ENCODE assay signal across 8 cellular contexts in the genomic region with DNA sequence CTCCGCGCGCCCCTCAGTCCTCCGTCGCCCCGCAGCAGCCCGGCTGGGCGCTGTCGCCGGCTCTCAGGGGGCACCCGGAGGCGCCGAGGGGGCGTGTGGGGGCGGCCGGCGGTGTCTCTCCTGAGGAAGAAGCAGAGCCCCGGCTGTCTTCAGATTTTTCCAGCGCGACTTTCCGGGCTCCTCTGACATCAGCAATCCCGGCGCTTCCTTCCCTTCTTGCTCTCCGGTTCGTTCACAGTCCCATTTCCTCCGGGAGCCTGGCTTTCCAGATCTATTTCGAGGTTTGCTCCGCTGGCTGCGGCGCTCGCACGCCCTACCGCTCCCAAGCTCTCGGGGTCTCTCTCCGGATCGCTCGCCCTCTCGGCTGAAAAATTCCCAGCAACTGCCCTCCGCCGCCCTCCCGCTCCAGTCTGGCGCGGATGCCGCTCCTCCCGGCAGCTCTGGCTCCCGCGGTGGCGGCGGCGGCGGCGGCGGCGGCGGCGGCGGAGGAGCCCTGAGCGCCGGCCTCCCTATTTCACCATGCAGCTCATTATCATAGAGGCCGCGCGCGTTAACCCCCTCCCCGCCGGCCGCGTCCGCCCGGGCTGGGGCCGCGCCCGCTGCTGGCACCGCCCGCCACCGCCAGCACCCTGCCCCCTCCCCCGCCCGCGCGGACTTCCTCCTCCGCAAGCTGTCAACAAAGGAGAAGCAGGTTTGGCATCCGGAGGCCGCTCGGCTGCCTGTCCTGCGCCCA. TPM values are rescaled to one million over a fixed set of nuclear protein-coding genes. Genes with fewer than 3 reads are reported as not detected.
A peak's percentile ranks its signal among the peaks of the same experiment; 100 is the strongest.
DNase-seq lines count a peak whose midpoint lies in the region; ATAC-seq and TF ChIP-seq lines count a peak whose summit lies in the region.

A gene with protein sequence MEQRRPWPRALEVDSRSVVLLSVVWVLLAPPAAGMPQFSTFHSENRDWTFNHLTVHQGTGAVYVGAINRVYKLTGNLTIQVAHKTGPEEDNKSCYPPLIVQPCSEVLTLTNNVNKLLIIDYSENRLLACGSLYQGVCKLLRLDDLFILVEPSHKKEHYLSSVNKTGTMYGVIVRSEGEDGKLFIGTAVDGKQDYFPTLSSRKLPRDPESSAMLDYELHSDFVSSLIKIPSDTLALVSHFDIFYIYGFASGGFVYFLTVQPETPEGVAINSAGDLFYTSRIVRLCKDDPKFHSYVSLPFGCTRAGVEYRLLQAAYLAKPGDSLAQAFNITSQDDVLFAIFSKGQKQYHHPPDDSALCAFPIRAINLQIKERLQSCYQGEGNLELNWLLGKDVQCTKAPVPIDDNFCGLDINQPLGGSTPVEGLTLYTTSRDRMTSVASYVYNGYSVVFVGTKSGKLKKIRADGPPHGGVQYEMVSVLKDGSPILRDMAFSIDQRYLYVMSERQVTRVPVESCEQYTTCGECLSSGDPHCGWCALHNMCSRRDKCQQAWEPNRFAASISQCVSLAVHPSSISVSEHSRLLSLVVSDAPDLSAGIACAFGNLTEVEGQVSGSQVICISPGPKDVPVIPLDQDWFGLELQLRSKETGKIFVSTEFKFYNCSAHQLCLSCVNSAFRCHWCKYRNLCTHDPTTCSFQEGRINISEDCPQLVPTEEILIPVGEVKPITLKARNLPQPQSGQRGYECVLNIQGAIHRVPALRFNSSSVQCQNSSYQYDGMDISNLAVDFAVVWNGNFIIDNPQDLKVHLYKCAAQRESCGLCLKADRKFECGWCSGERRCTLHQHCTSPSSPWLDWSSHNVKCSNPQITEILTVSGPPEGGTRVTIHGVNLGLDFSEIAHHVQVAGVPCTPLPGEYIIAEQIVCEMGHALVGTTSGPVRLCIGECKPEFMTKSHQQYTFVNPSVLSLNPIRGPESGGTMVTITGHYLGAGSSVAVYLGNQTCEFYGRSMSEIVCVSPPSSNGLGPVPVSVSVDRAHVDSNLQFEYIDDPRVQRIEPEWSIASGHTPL (N-terminal part only) (minus strand): TSS at position 534 of the 733 bp plus-strand sequence. CDS start 26,462 bp downstream, outside the sequence.

- peak within 1 kb of the TSS; percentile 22 for H3K27ac Mint-ChIP-seq in Caco-2 (ENCODE audit: unreplicated experiment)

- TSS peak; percentile 54 for BruUV-seq in Caco-2 (replicated peaks; lab: Mats Ljungman, UMichigan)

- POLR2A ChIA-PET in Caco-2 (lab: Charles Lee), result no interaction called here

- no peaks in the 10 kb centered on the region for H3K9me3 Mint-ChIP-seq in Caco-2 (ENCODE audit: unreplicated experiment)

- peak within 1 kb of the TSS; percentile 88 for H3K4me3 Mint-ChIP-seq in Caco-2 (ENCODE audit: unreplicated experiment)

- peak; percentile 52 to 70 for DNase-seq in Caco-2
- DNase-seq in NCI-H345 treated with DMSO at 0.1 percent for 48 hours (lab: John Stamatoyannopoulos, UW; ENCODE audit: unreplicated experiment), result peak; percentile 70
- DNase-seq in activated CD4-positive, alpha-beta T cell treated with anti-CD3 and anti-CD28 coated beads for 4 hours, result peak; percentile 48 to 58
- peak; percentile 94 for DNase-seq in colonic mucosa
- DNase-seq in kidney tubule cell (ENCODE audit: low spot score), result peak; percentile 89
- peak; percentile 39 for DNase-seq in stimulated activated CD4-positive, alpha-beta T cell treated with anti-CD3 and anti-CD28 coated beads, Interleukin-1b, Interleukin-23, amount 100 ng/mL, for 48 hours

- H3K4me3 ChIP-seq in Caco-2 (ENCODE audit: low read depth, low read length) (peak within 1 kb of the TSS; percentile 60), colonic mucosa (peak within 1 kb of the TSS; percentile 89)

- peak within 1 kb of the TSS; percentile 92 for H3K27ac ChIP-seq in colonic mucosa

- H3K27me3 Mint-ChIP-seq in Caco-2 (ENCODE audit: insufficient read depth, unreplicated experiment), result peaks cover 16% of the 10 kb centered on the region

- H3K9ac ChIP-seq in colonic mucosa (ENCODE audit: low read depth in 2 of 2, low read length in 2 of 2), result peak within 1 kb of the TSS; percentile 90 to 96

- TF ChIP-seq CTCF in Caco-2 (IDR thresholded peaks at IDR 0.05; ENCODE audit: insufficient read depth in 1 of 2, low read depth in 1 of 2, low read length in 1 of 2, severe bottlenecking in 1 of 2, unreplicated experiment in 1 of 2) (no peak), colonic mucosa (IDR thresholded peaks at IDR 0.05) (no peak)

- H3K4me1 Mint-ChIP-seq in Caco-2 (ENCODE audit: low read depth, unreplicated experiment), result peaks cover 12% of the 10 kb centered on the region

- H3K9me3 ChIP-seq in Caco-2 (no peaks in the 10 kb centered on the region), colonic mucosa (no peaks in the 10 kb centered on the region)

- no peaks in the 10 kb centered on the region for H3K36me3 Mint-ChIP-seq in Caco-2 (ENCODE audit: insufficient read depth, unreplicated experiment)

- CTCF ChIA-PET in Caco-2 (lab: Charles Lee), result interaction anchor here (0.5 to 6.1 kb wide), 15 partner anchors 8 to 279 kb away, joined by 3 to 46 read pairs (median 4); no protein-coding TSS in a partner anchor

- H3K36me3 ChIP-seq in Caco-2 (ENCODE audit: control insufficient read depth, insufficient read depth, low read length), result no peaks in the 10 kb centered on the region
- H3K36me3 ChIP-seq in colonic mucosa, result no peaks in the 10 kb centered on the region

- H3K4me1 ChIP-seq in Caco-2 (peaks cover 18% of the 10 kb centered on the region), colonic mucosa (peaks cover 11% of the 10 kb centered on the region)

- ATAC-seq in HG02759 (IDR thresholded peaks at IDR 0.05; ENCODE audit: unreplicated experiment) (peak; percentile 60), GM18519 (IDR thresholded peaks at IDR 0.05; ENCODE audit: low FRiP score, unreplicated experiment) (no peak)

- H3K27me3 ChIP-seq in Caco-2 (replicated peaks; ENCODE audit: control insufficient read depth, insufficient read depth, low read length) (0 out of 2 replicates have a peak, but pooled peaks cover 1% of the 10 kb centered on the region), colonic mucosa (no peaks in the 10 kb centered on the region)

- intact Hi-C loops in Caco-2 (cut with micrococcal nuclease; ENCODE audit: unreplicated experiment), result loop anchor here (2.0 to 10.0 kb wide), 2 partner anchors 65 to 359 kb away; no protein-coding TSS in a partner anchor
- intact Hi-C loops in colonic mucosa (cut with DNase I), result loop anchor here (2.0 to 10.0 kb wide), 4 partner anchors 111 to 359 kb away; no protein-coding TSS in a partner anchor

RNA-seq across cellular contexts. Expression of the gene that starts here (rescaled TPM):
- total RNA-seq in Caco-2 (2022), result 3.2 and 5.7 TPM in 2 replicates
- total RNA-seq in colonic mucosa, result 10 to 100 TPM; 46.1 to 81.6 TPM

Comparison
In these comparisons a context has a peak if more than half of its experiments do, and no peak if none do; other contexts are left out.
1. DNase-seq: peak in every context shown above with its lines; median percentile 94 in colonic mucosa; 89 in kidney tubule cell; 70 in NCI-H345 treated with DMSO at 0.1 percent for 48 hours; 61 in Caco-2; 53 in activated CD4-positive, alpha-beta T cell treated with anti-CD3 and anti-CD28 coated beads for 4 hours; 39 in stimulated activated CD4-positive, alpha-beta T cell treated with anti-CD3 and anti-CD28 coated beads, Interleukin-1b, Interleukin-23, amount 100 ng/mL, for 48 hours.